1 cellular context compared by ENCODE assay signal in genomic region chr2:15243762-15244161, GRCh38.
TF ChIP-seq lines count a peak whose summit lies in the region.

No MANE protein-coding gene starts in this region.

TF ChIP-seq in IMR-90, 13 proteins besides CTCF, POLR2A, EP300 and RAD21 (continued from another document):
- TF ChIP-seq ELK1 (IDR thresholded peaks at IDR 0.05; ENCODE audit: borderline replicate concordance, low read depth, low read length) (no peak), MXI1 (IDR thresholded peaks at IDR 0.05; ENCODE audit: borderline replicate concordance, low read depth, low read length) (no peak), MAFK (IDR thresholded peaks at IDR 0.05; ENCODE audit: low read depth, low read length) (no peak), RFX5 (IDR thresholded peaks at IDR 0.05; ENCODE audit: low read depth, low read length) (no peak), CHD1 (IDR thresholded peaks at IDR 0.05; ENCODE audit: low read depth, low read length) (no peak), USF2 (IDR thresholded peaks at IDR 0.05; ENCODE audit: low read depth, low read length) (no peak), CEBPB (IDR thresholded peaks at IDR 0.05; ENCODE audit: low read depth, low read length) (no peak)
